In genomic region chr2:27587025-27587424, GRCh38 we compare ENCODE assay signal across 1 cellular context.
A peak's percentile ranks its signal among the peaks of the same experiment; 100 is the strongest.
TF ChIP-seq lines count a peak whose summit lies in the region.

No MANE protein-coding gene starts in this region.

TF ChIP-seq in HEK293, 187 proteins besides CTCF, POLR2A, EP300 and RAD21 (continued from another document):
- TF ChIP-seq, protein P1, sequence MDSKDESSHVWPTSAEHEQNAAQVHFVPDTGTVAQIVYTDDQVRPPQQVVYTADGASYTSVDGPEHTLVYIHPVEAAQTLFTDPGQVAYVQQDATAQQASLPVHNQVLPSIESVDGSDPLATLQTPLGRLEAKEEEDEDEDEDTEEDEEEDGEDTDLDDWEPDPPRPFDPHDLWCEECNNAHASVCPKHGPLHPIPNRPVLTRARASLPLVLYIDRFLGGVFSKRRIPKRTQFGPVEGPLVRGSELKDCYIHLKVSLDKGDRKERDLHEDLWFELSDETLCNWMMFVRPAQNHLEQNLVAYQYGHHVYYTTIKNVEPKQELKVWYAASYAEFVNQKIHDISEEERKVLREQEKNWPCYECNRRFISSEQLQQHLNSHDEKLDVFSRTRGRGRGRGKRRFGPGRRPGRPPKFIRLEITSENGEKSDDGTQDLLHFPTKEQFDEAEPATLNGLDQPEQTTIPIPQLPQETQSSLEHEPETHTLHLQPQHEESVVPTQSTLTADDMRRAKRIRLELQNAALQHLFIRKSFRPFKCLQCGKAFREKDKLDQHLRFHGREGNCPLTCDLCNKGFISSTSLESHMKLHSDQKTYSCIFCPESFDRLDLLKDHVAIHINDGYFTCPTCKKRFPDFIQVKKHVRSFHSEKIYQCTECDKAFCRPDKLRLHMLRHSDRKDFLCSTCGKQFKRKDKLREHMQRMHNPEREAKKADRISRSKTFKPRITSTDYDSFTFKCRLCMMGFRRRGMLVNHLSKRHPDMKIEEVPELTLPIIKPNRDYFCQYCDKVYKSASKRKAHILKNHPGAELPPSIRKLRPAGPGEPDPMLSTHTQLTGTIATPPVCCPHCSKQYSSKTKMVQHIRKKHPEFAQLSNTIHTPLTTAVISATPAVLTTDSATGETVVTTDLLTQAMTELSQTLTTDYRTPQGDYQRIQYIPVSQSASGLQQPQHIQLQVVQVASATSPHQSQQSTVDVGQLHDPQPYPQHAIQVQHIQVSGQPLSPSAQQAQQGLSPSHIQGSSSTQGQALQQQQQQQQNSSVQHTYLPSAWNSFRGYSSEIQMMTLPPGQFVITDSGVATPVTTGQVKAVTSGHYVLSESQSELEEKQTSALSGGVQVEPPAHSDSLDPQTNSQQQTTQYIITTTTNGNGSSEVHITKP (tag by site-specific recombination; IDR thresholded peaks at IDR 0.05) = peak; percentile 42; the same call in 1 of the 2 replicates
- TF ChIP-seq HOXD13 (CRISPR knock-in tag; IDR thresholded peaks at IDR 0.05; ENCODE audit: borderline replicate concordance) = no peak
